Comparison of ENCODE assay signal across 8 cellular contexts in genomic region chr9:122930933-122931850, GRCh38. TPM values are rescaled to one million over a fixed set of nuclear protein-coding genes. Genes with fewer than 3 reads are reported as not detected.
DNase-seq lines count a peak whose midpoint lies in the region; ATAC-seq and TF ChIP-seq lines count a peak whose summit lies in the region.

A gene with protein sequence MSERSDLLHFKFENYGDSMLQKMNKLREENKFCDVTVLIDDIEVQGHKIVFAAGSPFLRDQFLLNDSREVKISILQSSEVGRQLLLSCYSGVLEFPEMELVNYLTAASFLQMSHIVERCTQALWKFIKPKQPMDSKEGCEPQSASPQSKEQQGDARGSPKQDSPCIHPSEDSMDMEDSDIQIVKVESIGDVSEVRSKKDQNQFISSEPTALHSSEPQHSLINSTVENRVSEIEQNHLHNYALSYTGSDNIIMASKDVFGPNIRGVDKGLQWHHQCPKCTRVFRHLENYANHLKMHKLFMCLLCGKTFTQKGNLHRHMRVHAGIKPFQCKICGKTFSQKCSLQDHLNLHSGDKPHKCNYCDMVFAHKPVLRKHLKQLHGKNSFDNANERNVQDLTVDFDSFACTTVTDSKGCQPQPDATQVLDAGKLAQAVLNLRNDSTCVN (minus strand): TSS chr9:122931512. CDS start chr9:122919934, 11,578 bp downstream.

- 0 to 1% methylated on average over 29 to 33 of the region's 50 CpGs for WGBS in lower leg skin, 2 donors

- no peak within 1 kb of the TSS for H3K4me3 Mint-ChIP-seq in CD14-positive monocyte

- intact Hi-C loops in CD14-positive monocyte (cut with micrococcal nuclease) = no loop called here
- intact Hi-C loops in lower leg skin (cut with DNase I; ENCODE audit: low total_unique reads) = no loop called here

- peak within 1 kb of the TSS; percentile 69 for H3K4me3 ChIP-seq in lower leg skin (ENCODE audit: low read depth, poor library complexity, severe bottlenecking)

- ATAC-seq in GM19395 (IDR thresholded peaks at IDR 0.05; ENCODE audit: unreplicated experiment) = peak; percentile 96
- ATAC-seq in HG03558 (IDR thresholded peaks at IDR 0.05; ENCODE audit: extremely low read depth, unreplicated experiment) = peak; percentile 72

- H3K27ac Mint-ChIP-seq in CD14-positive monocyte = peak within 1 kb of the TSS in 1 of 7 donors; percentile 97

- TF ChIP-seq POLR2A in lower leg skin (IDR thresholded peaks at IDR 0.05) = no peak

- H3K4me1 Mint-ChIP-seq in CD14-positive monocyte = peaks cover 22% of the 10 kb centered on the region

- H3K36me3 Mint-ChIP-seq in CD14-positive monocyte = peaks cover 10 to 12% of the 10 kb centered on the region in 2 donors

- no peaks in the 10 kb centered on the region for H3K27me3 Mint-ChIP-seq in CD14-positive monocyte (ENCODE audit: low read depth in 3 of 3)

- TF ChIP-seq CTCF in CD14-positive monocyte (IDR thresholded peaks at IDR 0.05) (no peak), lower leg skin (IDR thresholded peaks at IDR 0.05) (no peak)

- no peaks in the 10 kb centered on the region for H3K9me3 Mint-ChIP-seq in CD14-positive monocyte

- DNase-seq in CD14-positive monocyte (ENCODE audit: low spot score) (peak; percentile 91), NCI-H748 (lab: John Stamatoyannopoulos, UW; ENCODE audit: unreplicated experiment) (peak; percentile 95), dermis microvascular lymphatic vessel endothelial cell (ENCODE audit: low read depth in 2 of 2) (peak; percentile 81 to 94), lower leg skin (ENCODE audit: low spot score in 2 of 2) (peak; percentile 93 to 98)
- DNase-seq in activated CD4-positive, alpha-beta T cell treated with anti-CD3 and anti-CD28 coated beads, Interleukin-2, amount 50 U/mL, for 24 hours (ENCODE audit: low read depth in 1 of 2, low spot score in 1 of 2) = peak; percentile 67 to 87
- peak; percentile 86 to 90 for DNase-seq in stimulated activated CD4-positive, alpha-beta T cell treated with anti-CD3 and anti-CD28 coated beads, Interleukin-4, amount 100 ng/mL, for 48 hours (ENCODE audit: low read depth in 2 of 2)

RNA-seq across cellular contexts. Expression of the gene that starts here (rescaled TPM):
- under 1 TPM; 0.42 to 0.48 TPM for polyA plus RNA-seq in CD14-positive monocyte
- total RNA-seq in dermis microvascular lymphatic vessel endothelial cell (2.6 and 3.5 TPM in 2 replicates), lower leg skin (1 to 10 TPM; 2.0 to 5.9 (median 4.8) TPM)

Comparison
In these comparisons a context has a peak if more than half of its experiments do, and no peak if none do; other contexts are left out.
1. Peak in every context shown above with its lines: DNase-seq, ATAC-seq and H3K4me3 ChIP-seq.
2. Peak in DNase-seq in CD14-positive monocyte; RNA of the gene not detected or under 1 TPM.